17 cellular contexts compared by ENCODE assay signal in the genomic region with DNA sequence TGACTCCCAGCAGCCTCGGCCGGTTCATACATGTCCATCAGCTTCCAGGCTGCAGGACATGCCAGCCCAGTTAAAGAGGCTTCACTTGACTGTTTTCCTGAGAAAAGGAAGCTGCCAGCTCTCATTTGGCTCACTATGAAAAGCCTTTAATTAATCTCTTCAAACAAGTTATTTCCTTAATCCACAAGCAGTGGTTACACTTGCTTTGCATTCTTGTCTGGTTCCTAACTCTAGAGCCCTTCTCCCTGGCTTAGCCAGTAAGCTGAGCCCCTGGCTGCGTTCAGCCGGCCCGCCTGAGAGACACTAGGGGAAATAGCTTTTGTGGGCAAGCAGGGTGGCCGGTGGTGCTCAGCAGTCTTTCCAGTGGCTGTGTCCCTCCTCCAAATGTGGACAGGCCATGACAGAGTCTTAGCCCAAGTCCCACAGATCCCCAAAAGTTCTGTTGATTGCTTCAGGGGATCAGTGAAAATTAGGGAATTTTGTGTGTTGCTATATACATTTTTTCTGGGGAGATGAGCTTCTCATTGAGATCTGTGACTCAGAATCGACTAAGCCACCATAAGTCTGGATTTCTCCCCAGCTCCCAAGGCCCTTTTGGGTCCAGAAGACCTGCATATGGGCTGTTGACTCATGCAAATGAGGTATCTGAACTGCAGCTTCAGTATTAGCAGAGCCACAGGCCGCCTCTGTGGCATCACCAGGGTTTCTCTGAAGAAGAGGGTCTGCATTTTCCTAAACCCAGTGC. TPM values are rescaled to one million over a fixed set of nuclear protein-coding genes. Genes with fewer than 3 reads are reported as not detected.
DNase-seq lines count a peak whose midpoint lies in the region; ATAC-seq, FAIRE-seq and TF ChIP-seq lines count a peak whose summit lies in the region.
"Had no signal": no experiment of that assay in that cellular context is flagged by ENCODE, and none has a peak within 500 bp of the region (broad histone marks: within the 10 kb centered on the region; RNA-seq: fewer than 3 reads in every experiment).

No MANE protein-coding gene starts in this region.

- BruUV-seq in A673 (replicated peaks; lab: Mats Ljungman, UMichigan) = no TSS peak

- ATAC-seq in GM18511 (IDR thresholded peaks at IDR 0.05; ENCODE audit: unreplicated experiment) (no peak), left cardiac atrium (no peak), GM18861 (IDR thresholded peaks at IDR 0.05; ENCODE audit: unreplicated experiment) (no peak)

- POLR2A ChIA-PET in A673 (lab: Charles Lee; ENCODE audit: low non-redundant PET) = interaction anchor here (1.1 kb wide), 2 partner anchors 9 to 10 kb away, joined by 6 to 11 read pairs; a partner anchor contains a TSS

- peaks cover 3% of the 10 kb centered on the region for H3K9me3 Mint-ChIP-seq in astrocyte (ENCODE audit: unreplicated experiment)

- peak overlapping the region; percentile 55 for H3K27ac Mint-ChIP-seq in astrocyte (ENCODE audit: unreplicated experiment)

- TF ChIP-seq CTCF in A673 (conservative IDR thresholded peaks at IDR 0.05; ENCODE audit: low read depth, low read length) (no peak), astrocyte (IDR thresholded peaks at IDR 0.05; ENCODE audit: insufficient read depth, low read depth, low read length) (no peak)

- no peak for FAIRE-seq in astrocyte (lab: Jason Lieb, UNC)
- FAIRE-seq: A204.1 had no signal

- H3K4me1 ChIP-seq in A673 (ENCODE audit: insufficient read depth, low read length, poor library complexity, severe bottlenecking) = peaks cover 51% of the 10 kb centered on the region
- H3K4me1 ChIP-seq in astrocyte (ENCODE audit: insufficient read depth, low read length) = no peaks in the 10 kb centered on the region

- H3K27me3 ChIP-seq in A673 (replicated peaks; ENCODE audit: insufficient read depth, low read depth, low read length, poor library complexity) = no peaks in the 10 kb centered on the region
- no peaks in the 10 kb centered on the region for H3K27me3 ChIP-seq in astrocyte (ENCODE audit: insufficient read depth, low read length)

- H3K36me3 Mint-ChIP-seq in astrocyte (ENCODE audit: low read depth, unreplicated experiment) = peaks cover 44% of the 10 kb centered on the region

- H3K9me3 ChIP-seq in A673 (ENCODE audit: low read depth, low read length, poor library complexity, severe bottlenecking) = no peaks in the 10 kb centered on the region
- no peaks in the 10 kb centered on the region for H3K9me3 ChIP-seq in astrocyte (ENCODE audit: insufficient read depth, low read depth, low read length)

- H3K4me3 ChIP-seq in A673 (ENCODE audit: low read depth, low read length, poor library complexity, severe bottlenecking) (no peak overlapping the region), astrocyte (ENCODE audit: insufficient read depth, low read depth, low read length) (no peak overlapping the region)

- H2AFZ ChIP-seq in astrocyte (ENCODE audit: low read depth, low read length) = no peak overlapping the region

- peaks cover 24% of the 10 kb centered on the region for H3K36me3 ChIP-seq in A673 (ENCODE audit: insufficient read depth, low read length, poor library complexity, severe bottlenecking)
- H3K36me3 ChIP-seq in astrocyte (ENCODE audit: insufficient read depth, low read length) = peaks cover 5% of the 10 kb centered on the region

- no peak overlapping the region for H3K4me2 ChIP-seq in astrocyte (ENCODE audit: low read length)

- intact Hi-C loops in A673 (cut with micrococcal nuclease; ENCODE audit: unreplicated experiment) = no loop called here
- intact Hi-C loops in left cardiac atrium (cut with DNase I) = no loop called here

- DNase-seq in A673 (ENCODE audit: low spot score) (peak; percentile 66), GM03348 (ENCODE audit: low spot score) (peak; percentile 23), astrocyte (ENCODE audit: low read depth) (no peak), islet precursor cell (peak; percentile 43), COR-L47 (lab: John Stamatoyannopoulos, UW) (no peak), left cardiac atrium (no peak)
- DNase-seq: Calu3, KG1, NCI-H1092, NCI-H2227 treated with DMSO at 0.1 percent for 48 hours, NCI-H524 treated with DMSO at 0.1 percent for 48 hours, OCI-M1, RPMI8226 had no signal

- H3K4me1 Mint-ChIP-seq in astrocyte (ENCODE audit: low read depth, unreplicated experiment) = peaks cover 22% of the 10 kb centered on the region

- H3K9ac ChIP-seq in astrocyte (ENCODE audit: low read length) = no peak overlapping the region

- no peaks in the 10 kb centered on the region for H3K27me3 Mint-ChIP-seq in astrocyte (ENCODE audit: low read depth, unreplicated experiment)

- peaks cover under 1% of the 10 kb centered on the region for H3K79me2 ChIP-seq in astrocyte (ENCODE audit: insufficient read depth, low read length)

- H4K20me1 ChIP-seq in astrocyte (ENCODE audit: insufficient read depth, low read length) = peaks cover 14% of the 10 kb centered on the region

- CTCF ChIA-PET in A673 (lab: Charles Lee) = interaction anchor here (0.9 to 1.4 kb wide), 2 partner anchors 9 to 141 kb away, joined by 3 to 8 read pairs; no protein-coding TSS in a partner anchor

- H3K27ac ChIP-seq in A673 (ENCODE audit: low read depth, low read length, poor library complexity, severe bottlenecking) (no peak overlapping the region), astrocyte (ENCODE audit: low read depth, low read length) (no peak overlapping the region)

- H3K4me3 Mint-ChIP-seq in astrocyte (ENCODE audit: unreplicated experiment) = no peak overlapping the region
- H3K4me3 Mint-ChIP-seq: CD14-positive monocyte had no signal

RNA-seq across cellular contexts. Expression of a gene that starts 10.1 kb away (rescaled TPM):
- total RNA-seq in A673 (2021) (12.6 and 16.0 TPM in 2 replicates), astrocyte (72.5 and 87.6 TPM in 2 replicates), left cardiac atrium (10 to 100 TPM; 19.2 to 30.7 TPM)

Comparison
In these comparisons a context has a peak if more than half of its experiments do, and no peak if none do; other contexts are left out.
1. DNase-seq: peak in A673 (single experiment), GM03348 (single experiment) and islet precursor cell (single experiment); none in astrocyte (single experiment), COR-L47 (single experiment) and left cardiac atrium (single experiment).